22 cellular contexts compared by ENCODE assay signal in genomic region chr5:78417026-78417425, GRCh38.
"Had no signal": no experiment of that assay in that cellular context is flagged by ENCODE, and none has a peak within 500 bp of the region (broad histone marks: within the 10 kb centered on the region; RNA-seq: fewer than 3 reads in every experiment).

No MANE protein-coding gene starts in this region.

- H3K4me3 Mint-ChIP-seq: activated CD4-positive, alpha-beta T cell treated with anti-CD3 and anti-CD28 coated beads for 36 hours; activated CD8-positive, alpha-beta memory T cell treated with anti-CD3 and anti-CD28 coated beads, Interleukin-2, amount 10 ng/mL, durations not matched to agents 7 days and 5 days; activated naive CD4-positive, alpha-beta T cell treated with anti-CD3 and anti-CD28 coated beads for 36 hours; dendritic cell treated with granulocyte-macrophage colony-stimulating factor and Interleukin-4, amounts not matched to agents 40 ng/mL and 50 ng/mL, for 4 days; nephron; stimulated activated naive B cell treated with anti-CD40 and anti-IgM and Interleukin-4, amounts not matched to agents 10 μg/mL and 1 μg/mL and 100 μg/mL, for 72 hours had no signal

- H3K9me3 Mint-ChIP-seq: activated naive CD4-positive, alpha-beta T cell treated with anti-CD3 and anti-CD28 coated beads for 36 hours; dendritic cell treated with granulocyte-macrophage colony-stimulating factor and Interleukin-4, amounts not matched to agents 40 ng/mL and 50 ng/mL, for 4 days; nephron; stimulated activated naive B cell treated with anti-CD40 and anti-IgM and Interleukin-4, amounts not matched to agents 10 μg/mL and 1 μg/mL and 100 μg/mL, for 72 hours had no signal

- ATAC-seq: activated CD4-positive, alpha-beta T cell treated with anti-CD3 and anti-CD28 coated beads for 36 hours; activated CD8-positive, alpha-beta memory T cell treated with anti-CD3 and anti-CD28 coated beads, Interleukin-2, amount 10 ng/mL, durations not matched to agents 7 days and 5 days; left lobe of liver; stimulated activated naive B cell treated with anti-CD40 and anti-IgM and Interleukin-4, amounts not matched to agents 10 μg/mL and 1 μg/mL and 100 μg/mL, for 72 hours had no signal

- DNase-seq: activated CD4-positive, alpha-beta T cell treated with anti-CD3 and anti-CD28 coated beads for 36 hours; activated CD4-positive, alpha-beta T cell treated with anti-CD3 and anti-CD28 coated beads, Interleukin-2, amount 50 U/mL, for 48 hours; activated CD8-positive, alpha-beta memory T cell treated with anti-CD3 and anti-CD28 coated beads, Interleukin-2, amount 10 ng/mL, durations not matched to agents 7 days and 5 days; activated naive CD4-positive, alpha-beta T cell treated with anti-CD3 and anti-CD28 coated beads for 36 hours; activated T-cell treated with anti-CD3 and anti-CD28 coated beads, Interleukin-2, amount 50 U/mL, for 1 hour; aorta; effector memory CD4-positive, alpha-beta T cell; foreskin fibroblast; glutamatergic neuron; hippocampal formation; midbrain; occipital lobe; posterior cingulate gyrus; stimulated activated naive B cell treated with anti-CD40 and anti-IgM and Interleukin-4, amounts not matched to agents 10 μg/mL and 1 μg/mL and 100 μg/mL, for 72 hours; SW 1271; T-helper 2 cell; thyroid gland had no signal

- H3K27me3 Mint-ChIP-seq: activated CD4-positive, alpha-beta T cell treated with anti-CD3 and anti-CD28 coated beads for 36 hours; activated CD8-positive, alpha-beta memory T cell treated with anti-CD3 and anti-CD28 coated beads, Interleukin-2, amount 10 ng/mL, durations not matched to agents 7 days and 5 days; dendritic cell treated with granulocyte-macrophage colony-stimulating factor and Interleukin-4, amounts not matched to agents 40 ng/mL and 50 ng/mL, for 4 days; stimulated activated naive B cell treated with anti-CD40 and anti-IgM and Interleukin-4, amounts not matched to agents 10 μg/mL and 1 μg/mL and 100 μg/mL, for 72 hours had no signal

- H3K9me3 ChIP-seq: esophagus muscularis mucosa, thyroid gland had no signal

- H3K4me1 ChIP-seq: thyroid gland had no signal

- H3K27ac Mint-ChIP-seq: activated CD4-positive, alpha-beta T cell treated with anti-CD3 and anti-CD28 coated beads for 36 hours; activated CD8-positive, alpha-beta memory T cell treated with anti-CD3 and anti-CD28 coated beads, Interleukin-2, amount 10 ng/mL, durations not matched to agents 7 days and 5 days; activated naive CD4-positive, alpha-beta T cell treated with anti-CD3 and anti-CD28 coated beads for 36 hours; dendritic cell treated with granulocyte-macrophage colony-stimulating factor and Interleukin-4, amounts not matched to agents 40 ng/mL and 50 ng/mL, for 4 days; nephron; stimulated activated naive B cell treated with anti-CD40 and anti-IgM and Interleukin-4, amounts not matched to agents 10 μg/mL and 1 μg/mL and 100 μg/mL, for 72 hours had no signal

- H3K4me3 ChIP-seq: esophagus muscularis mucosa, lung, thyroid gland had no signal

- H3K27me3 ChIP-seq: esophagus muscularis mucosa, thyroid gland had no signal
